ENCODE assay signal across 15 cellular contexts in the genomic region with DNA sequence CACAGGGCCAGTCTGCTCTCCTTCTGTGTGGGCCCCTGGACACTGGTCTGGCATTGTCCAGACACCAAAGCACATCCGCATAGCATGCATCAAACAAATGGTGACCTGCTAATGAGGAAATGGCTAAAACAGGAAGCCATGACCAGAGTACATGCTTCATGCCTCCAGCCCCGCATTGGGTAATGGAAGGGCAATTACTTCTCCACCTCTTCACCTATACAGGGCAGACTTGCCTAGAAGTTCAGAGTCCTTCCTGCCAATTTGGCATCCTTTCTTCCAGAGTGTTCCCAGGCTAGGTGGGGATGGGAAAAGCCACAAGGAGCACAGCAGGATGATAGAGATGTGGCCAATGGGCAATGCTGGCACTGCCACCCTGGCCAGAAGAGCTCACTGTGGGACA. TPM values are rescaled to one million over a fixed set of nuclear protein-coding genes. Genes with fewer than 3 reads are reported as not detected.
"Had no signal": no experiment of that assay in that cellular context is flagged by ENCODE, and none has a peak within 500 bp of the region (broad histone marks: within the 10 kb centered on the region; RNA-seq: fewer than 3 reads in every experiment).

No MANE protein-coding gene starts in this region.

RNA-seq across cellular contexts. Expression of a gene that starts 32.1 kb away (rescaled TPM):
- total RNA-seq: activated B cell treated with CpG ODN at 0.5 μM for 24 hours; activated CD4-positive, alpha-beta memory T cell treated with anti-CD3 and anti-CD28 coated beads for 36 hours; activated CD4-positive, alpha-beta memory T cell treated with anti-CD3 and anti-CD28 coated beads, Interleukin-2, amount 10 ng/mL, durations not matched to agents 7 days and 5 days; activated CD4-positive, alpha-beta T cell treated with anti-CD3 and anti-CD28 coated beads for 36 hours; activated CD4-positive, alpha-beta T cell treated with anti-CD3 and anti-CD28 coated beads, Interleukin-2, amount 10 ng/mL, durations not matched to agents 24 days and 14 days; activated CD4-positive, alpha-beta T cell treated with anti-CD3 and anti-CD28 coated beads, Interleukin-2, amount 10 ng/mL, durations not matched to agents 7 days and 5 days; activated CD8-positive, alpha-beta memory T cell treated with anti-CD3 and anti-CD28 coated beads for 36 hours; activated CD8-positive, alpha-beta memory T cell treated with anti-CD3 and anti-CD28 coated beads, Interleukin-2, amount 10 ng/mL, durations not matched to agents 7 days and 5 days; activated CD8-positive, alpha-beta T cell treated with anti-CD3 and anti-CD28 coated beads for 36 hours; activated CD8-positive, alpha-beta T cell treated with anti-CD3 and anti-CD28 coated beads, Interleukin-2, amount 10 ng/mL, durations not matched to agents 7 days and 5 days; T-cell; T-helper 1 cell treated with Interleukin-12 subunit alpha and Interleukin-12 subunit beta and Interleukin-4 antibody, amounts not matched to agents 30 ng/mL and 1 ng/mL, for 36 hours; T-helper 17 cell; T-helper 2 cell treated with Interferon-gamma antibody and Interleukin-4, amounts not matched to agents 100 ng/mL and 5 ng/mL, for 36 hours; WTC11 had no signal

RNA-seq across cellular contexts. Expression of a gene that starts 58.6 kb away (rescaled TPM):
- total RNA-seq: activated B cell treated with CpG ODN at 0.5 μM for 24 hours; activated CD4-positive, alpha-beta memory T cell treated with anti-CD3 and anti-CD28 coated beads for 36 hours; activated CD4-positive, alpha-beta memory T cell treated with anti-CD3 and anti-CD28 coated beads, Interleukin-2, amount 10 ng/mL, durations not matched to agents 7 days and 5 days; activated CD4-positive, alpha-beta T cell treated with anti-CD3 and anti-CD28 coated beads for 36 hours; activated CD4-positive, alpha-beta T cell treated with anti-CD3 and anti-CD28 coated beads, Interleukin-2, amount 10 ng/mL, durations not matched to agents 24 days and 14 days; activated CD4-positive, alpha-beta T cell treated with anti-CD3 and anti-CD28 coated beads, Interleukin-2, amount 10 ng/mL, durations not matched to agents 7 days and 5 days; activated CD8-positive, alpha-beta memory T cell treated with anti-CD3 and anti-CD28 coated beads for 36 hours; activated CD8-positive, alpha-beta memory T cell treated with anti-CD3 and anti-CD28 coated beads, Interleukin-2, amount 10 ng/mL, durations not matched to agents 7 days and 5 days; activated CD8-positive, alpha-beta T cell treated with anti-CD3 and anti-CD28 coated beads for 36 hours; activated CD8-positive, alpha-beta T cell treated with anti-CD3 and anti-CD28 coated beads, Interleukin-2, amount 10 ng/mL, durations not matched to agents 7 days and 5 days; T-cell; T-helper 1 cell treated with Interleukin-12 subunit alpha and Interleukin-12 subunit beta and Interleukin-4 antibody, amounts not matched to agents 30 ng/mL and 1 ng/mL, for 36 hours; T-helper 17 cell; T-helper 2 cell treated with Interferon-gamma antibody and Interleukin-4, amounts not matched to agents 100 ng/mL and 5 ng/mL, for 36 hours had no signal
